In the genomic region with DNA sequence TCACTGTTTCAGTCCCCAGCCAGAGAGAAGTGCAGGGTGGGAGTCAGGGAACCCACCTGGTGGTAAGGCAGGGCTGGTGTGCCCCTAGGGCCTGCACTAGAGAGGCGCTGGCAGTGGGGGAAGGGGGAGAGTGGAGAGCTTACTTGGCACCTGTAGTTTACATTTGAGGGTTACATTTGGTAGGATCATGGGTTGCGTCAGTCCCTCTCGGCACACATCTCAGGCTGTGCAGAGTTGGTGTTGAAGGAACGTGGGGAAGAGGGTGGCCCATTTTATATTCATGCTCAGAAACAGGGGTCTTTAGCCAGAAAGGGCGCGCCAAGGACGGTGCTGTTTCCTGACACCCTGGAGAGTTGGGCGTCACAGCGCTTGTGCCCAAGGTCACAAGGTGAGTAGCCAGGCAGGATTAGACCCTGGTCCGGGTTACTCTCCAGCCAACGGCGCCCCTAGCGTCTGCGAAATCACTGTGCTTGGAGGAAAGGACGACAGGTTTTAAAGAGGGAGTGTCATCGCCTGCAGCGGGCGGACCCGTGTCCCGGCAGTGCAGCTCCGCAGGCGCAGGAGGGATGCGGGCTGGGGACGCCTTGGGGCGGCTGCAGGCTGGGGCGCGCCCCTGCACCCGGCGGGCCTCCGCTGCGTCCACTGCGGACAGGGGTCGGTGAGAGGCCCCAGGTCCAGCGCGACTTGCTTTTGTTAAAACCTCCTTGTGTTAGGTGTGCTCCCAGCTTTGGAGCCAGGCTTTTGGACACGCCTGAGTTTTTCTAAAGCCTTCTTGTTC, we compare ENCODE assay signal across 1 cellular context.
TF ChIP-seq lines count a peak whose summit lies in the region.

No MANE protein-coding gene starts in this region.

TF ChIP-seq in IMR-90, 13 proteins besides CTCF, POLR2A, EP300 and RAD21 (continued from another document):
- TF ChIP-seq ELK1 (IDR thresholded peaks at IDR 0.05; ENCODE audit: borderline replicate concordance, low read depth, low read length) (no peak), NFE2L2 (IDR thresholded peaks at IDR 0.05; ENCODE audit: low read depth, low read length) (no peak), BHLHE40 (IDR thresholded peaks at IDR 0.05; ENCODE audit: low read depth, low read length) (no peak)
